8 cellular contexts compared by ENCODE assay signal in the genomic region with DNA sequence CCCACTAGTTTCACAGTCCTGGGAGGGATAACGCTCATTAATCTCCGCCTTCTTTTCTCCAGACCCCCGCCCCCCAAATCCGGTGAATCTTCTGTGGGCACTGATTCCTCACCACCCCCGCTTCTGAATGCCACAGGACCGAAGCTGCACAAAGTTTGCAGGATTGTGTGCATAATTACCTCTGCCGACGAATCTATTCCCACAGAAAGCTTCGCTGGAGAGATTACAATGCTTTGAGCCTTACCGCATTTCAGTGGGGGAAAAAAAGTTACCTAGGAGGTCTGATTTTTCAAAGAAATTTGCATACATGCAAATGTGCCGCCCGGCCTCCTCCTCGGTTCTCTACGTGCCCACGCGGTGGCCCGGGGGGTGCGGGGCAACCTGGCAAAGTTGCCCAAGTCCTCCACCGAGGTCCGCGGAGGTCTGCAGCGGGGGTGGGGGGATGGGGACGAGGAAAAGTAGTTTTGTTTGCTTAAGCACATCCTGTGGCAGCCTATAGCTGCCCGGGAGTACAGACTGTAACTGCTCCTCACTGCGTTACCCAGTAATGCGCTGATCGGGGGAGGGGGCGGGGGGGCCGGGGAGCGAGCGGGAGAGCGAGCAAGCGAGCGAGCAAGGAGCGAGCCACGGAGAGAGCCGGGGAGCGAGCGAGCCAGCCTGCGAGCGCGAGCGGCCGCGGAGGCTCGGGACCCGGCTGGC. TPM values are rescaled to one million over a fixed set of nuclear protein-coding genes. Genes with fewer than 3 reads are reported as not detected.
A peak's percentile ranks its signal among the peaks of the same experiment; 100 is the strongest.
DNase-seq lines count a peak whose midpoint lies in the region; ATAC-seq lines count a peak whose summit lies in the region.

No MANE protein-coding gene starts in this region.

- H3K4me3 Mint-ChIP-seq in effector memory CD8-positive, alpha-beta T cell: peak overlapping the region; percentile 92 to 97

- DNase-seq in EL: peak; percentile 45
- peak; percentile 48 for DNase-seq in NCI-H2196 treated with DMSO at 0.1 percent for 48 hours (lab: John Stamatoyannopoulos, UW; ENCODE audit: unreplicated experiment)
- peak; percentile 81 for DNase-seq in activated CD8-positive, alpha-beta memory T cell treated with anti-CD3 and anti-CD28 coated beads for 24 hours
- peak; percentile 39 to 44 (median 42) for DNase-seq in effector memory CD8-positive, alpha-beta T cell
- peak; percentile 89 for DNase-seq in mesenteric fat pad (ENCODE audit: low spot score)
- peak; percentile 38 to 58 (median 49) for DNase-seq in stimulated activated naive CD4-positive, alpha-beta T cell (lab: John Stamatoyannopoulos, UW)
- DNase-seq in NCI-H1436 (lab: John Stamatoyannopoulos, UW): no peak

- H3K36me3 Mint-ChIP-seq in effector memory CD8-positive, alpha-beta T cell (ENCODE audit: insufficient read depth): peaks cover 20% of the 10 kb centered on the region

- H3K27ac Mint-ChIP-seq in effector memory CD8-positive, alpha-beta T cell: peak overlapping the region in 1 of 2 donors; percentile 63

- peaks cover 37 to 43% of the 10 kb centered on the region in 2 donors for H3K4me1 Mint-ChIP-seq in effector memory CD8-positive, alpha-beta T cell (ENCODE audit: low read depth in 2 of 2)

- H3K27me3 Mint-ChIP-seq in effector memory CD8-positive, alpha-beta T cell: no peaks in the 10 kb centered on the region

- ATAC-seq in effector memory CD8-positive, alpha-beta T cell (replicated peaks): peak; percentile 10
- ATAC-seq in HG03039 (IDR thresholded peaks at IDR 0.05; ENCODE audit: unreplicated experiment): no peak

- H3K9me3 Mint-ChIP-seq in effector memory CD8-positive, alpha-beta T cell: no peaks in the 10 kb centered on the region

RNA-seq across cellular contexts. Expression of a gene that starts 0.6 kb away (rescaled TPM):
- total RNA-seq in mesenteric fat pad: 111 TPM
